11 cellular contexts compared by ENCODE assay signal in the genomic region with DNA sequence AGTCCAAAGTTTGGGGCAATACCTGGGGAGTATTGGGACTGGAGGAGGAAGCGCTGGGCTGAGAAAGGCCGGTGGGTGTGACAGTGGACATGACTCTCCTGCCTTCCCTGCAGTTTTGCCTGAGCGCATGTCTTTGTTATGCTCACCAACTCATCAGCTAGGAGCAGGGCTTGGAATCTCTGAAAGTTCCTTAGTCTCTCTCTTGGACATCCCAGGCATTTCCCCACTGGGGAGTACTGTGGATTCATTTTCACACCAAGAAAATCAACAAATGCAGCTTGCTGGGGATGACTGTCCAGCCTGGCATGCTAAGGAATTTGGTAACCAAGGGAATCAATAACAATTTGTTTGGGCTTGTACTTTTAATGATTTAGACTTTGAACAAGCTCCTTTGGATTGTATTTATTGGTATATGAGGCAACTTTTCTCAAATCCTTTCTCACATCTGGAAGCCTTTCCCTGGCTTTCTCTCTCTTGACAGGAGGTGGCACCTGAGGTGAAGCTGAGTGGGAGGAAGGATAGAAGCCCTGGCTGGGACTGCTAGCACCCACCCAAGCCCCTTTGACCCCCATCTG. TPM values are rescaled to one million over a fixed set of nuclear protein-coding genes. Genes with fewer than 3 reads are reported as not detected.
DNase-seq lines count a peak whose midpoint lies in the region; ATAC-seq and TF ChIP-seq lines count a peak whose summit lies in the region.
"Had no signal": no experiment of that assay in that cellular context is flagged by ENCODE, and none has a peak within 500 bp of the region (broad histone marks: within the 10 kb centered on the region; RNA-seq: fewer than 3 reads in every experiment).

No MANE protein-coding gene starts in this region.

- intact Hi-C loops in sciatic nerve (cut with DNase I), result no loop called here

- POLR2A ChIA-PET in SK-N-SH (lab: Yijun Ruan, JAX), result no interaction called here

- no peaks in the 10 kb centered on the region for H3K9me2 ChIP-seq in SK-N-SH

- H3K79me2 ChIP-seq in SK-N-SH (ENCODE audit: insufficient read depth) (no peaks in the 10 kb centered on the region), osteoblast (ENCODE audit: insufficient read depth, low read length) (no peaks in the 10 kb centered on the region)

- no peaks in the 10 kb centered on the region for H3K36me3 ChIP-seq in H7 (replicated peaks; ENCODE audit: control insufficient read depth, insufficient read depth, low read length)
- no peaks in the 10 kb centered on the region for H3K36me3 ChIP-seq in SK-N-SH (replicated peaks in 1 of 2; ENCODE audit: control insufficient read depth in 1 of 2, insufficient read depth in 2 of 2, low read length in 1 of 2)
- H3K36me3 ChIP-seq in osteoblast (ENCODE audit: insufficient read depth, low read length), result no peaks in the 10 kb centered on the region
- H3K36me3 ChIP-seq: SJSA1 had no signal

- H3K27me3 ChIP-seq in H7 (ENCODE audit: control insufficient read depth, insufficient read depth, low read length) (no peaks in the 10 kb centered on the region), SK-N-SH (ENCODE audit: insufficient read depth) (no peaks in the 10 kb centered on the region), osteoblast (ENCODE audit: insufficient read depth, low read length) (no peaks in the 10 kb centered on the region)
- H3K27me3 ChIP-seq: SJSA1 had no signal

- 95% methylated on average over 3 of the region's 3 CpGs for WGBS in SK-N-SH (ENCODE audit: low lambda C conversion rate)

- no peak overlapping the region for H3K9ac ChIP-seq in SK-N-SH

- H3F3A ChIP-seq in SK-N-SH (replicated peaks; ENCODE audit: insufficient read depth), result no peaks in the 10 kb centered on the region

- no peak for ATAC-seq in sciatic nerve
- ATAC-seq: activated naive CD4-positive, alpha-beta T cell treated with anti-CD3 and anti-CD28 coated beads, Interleukin-2, amount 50 U/mL, for 72 hours had no signal

- TF ChIP-seq CTCF in SK-N-SH (IDR thresholded peaks at IDR 0.05), result no peak; the same call in 1 of the 2 replicates
- TF ChIP-seq CTCF in fibroblast of pulmonary artery (IDR thresholded peaks at IDR 0.05; ENCODE audit: low read length, missing control alignments), result no peak
- no peak for TF ChIP-seq CTCF in osteoblast (IDR thresholded peaks at IDR 0.05; ENCODE audit: extremely low read depth, low read depth, low read length)

- H3K4me3 ChIP-seq in H7 (ENCODE audit: insufficient read depth, low read depth, low read length) (no peak overlapping the region; the same call in 1 of the 2 replicates), SK-N-SH (ENCODE audit: low read depth in 2 of 2, low read length in 1 of 2) (no peak overlapping the region), fibroblast of pulmonary artery (replicated peaks; ENCODE audit: low read depth, low read length) (no peak overlapping the region), osteoblast (ENCODE audit: insufficient read depth, low read length) (no peak overlapping the region)
- H3K4me3 ChIP-seq: SJSA1 had no signal

- DNase-seq in H7, result peak; percentile 70
- no peak for DNase-seq in SK-N-SH
- DNase-seq in fibroblast of pulmonary artery (ENCODE audit: low read depth), result peak; percentile 74
- DNase-seq in osteoblast (ENCODE audit: insufficient read length, low spot score, missing footprints), result peak; percentile 97
- DNase-seq in NAMALWA (ENCODE audit: low spot score), result no peak
- DNase-seq in GM19240 (ENCODE audit: insufficient read length, low spot score), result no peak
- no peak for DNase-seq in hypothalamus (lab: John Stamatoyannopoulos, UW)
- DNase-seq in sciatic nerve (ENCODE audit: low spot score), result no peak
- DNase-seq: activated CD4-positive, alpha-beta T cell treated with anti-CD3 and anti-CD28 coated beads for 48 hours had no signal

- no peak for TF ChIP-seq EP300 in SK-N-SH (IDR thresholded peaks at IDR 0.05; ENCODE audit: borderline replicate concordance in 1 of 2, low read depth in 1 of 2, low read length in 1 of 2)

- H3K4me1 ChIP-seq in SK-N-SH (ENCODE audit: control insufficient read depth in 1 of 2, insufficient read depth in 2 of 2, low read depth in 1 of 2, low read length in 1 of 2) (no peaks in the 10 kb centered on the region), osteoblast (ENCODE audit: insufficient read depth, low read length) (peaks cover 11% of the 10 kb centered on the region)
- H3K4me1 ChIP-seq: SJSA1 had no signal

- H3K27ac ChIP-seq in SK-N-SH (ENCODE audit: low read depth in 2 of 2, low read length in 1 of 2) (no peak overlapping the region), osteoblast (ENCODE audit: low read depth, low read length) (peak overlapping the region; percentile 69)
- H3K27ac ChIP-seq: SJSA1 had no signal

- CTCF ChIA-PET in SK-N-SH (lab: Yijun Ruan, JAX), result no interaction called here

- H3K4me2 ChIP-seq in SK-N-SH (no peak overlapping the region), osteoblast (ENCODE audit: insufficient read depth, low read length) (peak overlapping the region; percentile 24)

- no peak for TF ChIP-seq RAD21 in SK-N-SH (IDR thresholded peaks at IDR 0.05; ENCODE audit: low read length)

- H3K9me3 ChIP-seq in SK-N-SH (no peaks in the 10 kb centered on the region), osteoblast (ENCODE audit: low read depth, low read length) (no peaks in the 10 kb centered on the region)
- H3K9me3 ChIP-seq: SJSA1 had no signal

- peak overlapping the region; percentile 5; the same call in 1 of the 2 replicates for H2AFZ ChIP-seq in SK-N-SH (ENCODE audit: low read depth)
- H2AFZ ChIP-seq in osteoblast (ENCODE audit: low read length), result no peak overlapping the region

- H4K20me1 ChIP-seq in SK-N-SH (ENCODE audit: insufficient read depth), result no peaks in the 10 kb centered on the region
- no peaks in the 10 kb centered on the region for H4K20me1 ChIP-seq in osteoblast (ENCODE audit: insufficient read depth, low read length)

TF ChIP-seq in SK-N-SH, 30 proteins besides CTCF, POLR2A, EP300 and RAD21:
- TF ChIP-seq CHD2 (IDR thresholded peaks at IDR 0.05; ENCODE audit: low read length, partially characterized antibody) (no peak), GABPA (IDR thresholded peaks at IDR 0.05; ENCODE audit: low read depth) (no peak), REST (IDR thresholded peaks at IDR 0.05; ENCODE audit: low read depth, low read length) (no peak), SMC3 (IDR thresholded peaks at IDR 0.05; ENCODE audit: low read depth, low read length) (no peak)
- TF ChIP-seq, protein P1, sequence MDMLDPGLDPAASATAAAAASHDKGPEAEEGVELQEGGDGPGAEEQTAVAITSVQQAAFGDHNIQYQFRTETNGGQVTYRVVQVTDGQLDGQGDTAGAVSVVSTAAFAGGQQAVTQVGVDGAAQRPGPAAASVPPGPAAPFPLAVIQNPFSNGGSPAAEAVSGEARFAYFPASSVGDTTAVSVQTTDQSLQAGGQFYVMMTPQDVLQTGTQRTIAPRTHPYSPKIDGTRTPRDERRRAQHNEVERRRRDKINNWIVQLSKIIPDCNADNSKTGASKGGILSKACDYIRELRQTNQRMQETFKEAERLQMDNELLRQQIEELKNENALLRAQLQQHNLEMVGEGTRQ (IDR thresholded peaks at IDR 0.05; ENCODE audit: borderline replicate concordance, low read depth, low read length), result no peak

RNA-seq across cellular contexts. Expression of gene CHST2, which starts 48.5 kb away (rescaled TPM):
- 99.4 and 122 TPM in 2 replicates for total RNA-seq in H7 (2014; rRNA removed; shearing (Covaris generic))
- 1.1 and 1.6 TPM in 2 replicates for polyA plus RNA-seq in SK-N-SH (2012; rRNA removed)
- 1.2 and 2.0 TPM in 2 replicates for polyA plus RNA-seq in SK-N-SH (2012; cell fraction: cytosol; rRNA removed)
- polyA plus RNA-seq in SK-N-SH (2012; cell fraction: nucleus; rRNA removed), result 1.3 and 1.5 TPM in 2 replicates
- total RNA-seq in osteoblast (13.8 and 16.5 TPM in 2 replicates), sciatic nerve (37.1 TPM)

Comparison
In these comparisons a context has a peak if more than half of its experiments do, and no peak if none do; other contexts are left out.
1. DNase-seq: peak in H7 (single experiment), fibroblast of pulmonary artery (single experiment) and osteoblast (single experiment); none in SK-N-SH (single experiment), NAMALWA (single experiment), GM19240 (single experiment), hypothalamus (0 of 51) and sciatic nerve (single experiment).